15 cellular contexts compared by ENCODE assay signal in genomic region chr5:17069995-17070405, GRCh38.
DNase-seq lines count a peak whose midpoint lies in the region; ATAC-seq and TF ChIP-seq lines count a peak whose summit lies in the region.
"Had no signal": no experiment of that assay in that cellular context is flagged by ENCODE, and none has a peak within 500 bp of the region (broad histone marks: within the 10 kb centered on the region; RNA-seq: fewer than 3 reads in every experiment).

No MANE protein-coding gene starts in this region.

- H3K9me3 ChIP-seq in breast epithelium (no peaks in the 10 kb centered on the region), transverse colon (no peaks in the 10 kb centered on the region), uterus (no peaks in the 10 kb centered on the region)
- H3K9me3 ChIP-seq: gastroesophageal sphincter, neutrophil had no signal

- H3K27ac Mint-ChIP-seq in MCF 10A (ENCODE audit: low read depth, unreplicated experiment) = no peak overlapping the region
- H3K27ac Mint-ChIP-seq: H9 had no signal

- H3K4me3 Mint-ChIP-seq in MCF 10A (ENCODE audit: unreplicated experiment) = no peak overlapping the region
- H3K4me3 Mint-ChIP-seq: H9 had no signal

- in situ Hi-C loops in transverse colon (cut with MboI; ENCODE audit: low pct_ligation_motif_present in 1 of 4, low pct_unique_long_range_greater_than_20kb in 1 of 4, low sequenced_read_pairs in 3 of 4) = no loop called here

- intact Hi-C loops in MCF 10A (cut with micrococcal nuclease) (no loop called here), breast epithelium (cut with DNase I; ENCODE audit: low total_unique reads) (no loop called here), transverse colon (cut with DNase I; ENCODE audit: low total_unique reads) (no loop called here), uterus (cut with DNase I; ENCODE audit: low total_unique reads) (no loop called here)

- H3K27me3 ChIP-seq in breast epithelium (no peaks in the 10 kb centered on the region), foreskin keratinocyte (no peaks in the 10 kb centered on the region), transverse colon (no peaks in the 10 kb centered on the region), uterus (no peaks in the 10 kb centered on the region)
- H3K27me3 ChIP-seq: neutrophil had no signal

- no peaks in the 10 kb centered on the region for H3K9me3 Mint-ChIP-seq in MCF 10A (ENCODE audit: unreplicated experiment)
- H3K9me3 Mint-ChIP-seq: H9 had no signal

- CTCF ChIA-PET in MCF 10A (lab: Yijun Ruan, JAX) = interaction anchor here (1.2 kb wide), 1 partner anchor 63 kb away, joined by 4 read pairs; no protein-coding TSS in a partner anchor

- no peaks in the 10 kb centered on the region for H3K36me3 Mint-ChIP-seq in MCF 10A (ENCODE audit: insufficient read depth, unreplicated experiment)

- H3K27ac ChIP-seq in breast epithelium (no peak overlapping the region), foreskin keratinocyte (no peak overlapping the region), transverse colon (peak overlapping the region in 3 of 4 donors; percentile 22 to 31 (median 22)), uterus (no peak overlapping the region)
- H3K27ac ChIP-seq: gastroesophageal sphincter, neutrophil had no signal

- H3K36me3 ChIP-seq in breast epithelium = no peaks in the 10 kb centered on the region
- H3K36me3 ChIP-seq in transverse colon = no peaks in the 10 kb centered on the region
- H3K36me3 ChIP-seq in uterus = no peaks in the 10 kb centered on the region
- H3K36me3 ChIP-seq: gastroesophageal sphincter, neutrophil had no signal

- ATAC-seq in foreskin keratinocyte = peak; percentile 92
- ATAC-seq: gastroesophageal sphincter, Panc1 had no signal

- BruUV-seq in MCF 10A (replicated peaks; lab: Mats Ljungman, UMichigan) = no TSS peak

- no peaks in the 10 kb centered on the region for H3K27me3 Mint-ChIP-seq in MCF 10A (ENCODE audit: insufficient read depth, unreplicated experiment)

- POLR2A ChIA-PET in MCF 10A (lab: Yijun Ruan, JAX) = interaction anchor here (0.5 kb wide), 1 partner anchor 14 kb away, joined by 3 read pairs; no protein-coding TSS in a partner anchor

- TF ChIP-seq EP300 in transverse colon (IDR thresholded peaks at IDR 0.05; ENCODE audit: low read depth) = no peak

- TF ChIP-seq POLR2A in breast epithelium (IDR thresholded peaks at IDR 0.05) (no peak), transverse colon (IDR thresholded peaks at IDR 0.05) (no peak), uterus (IDR thresholded peaks at IDR 0.05) (no peak)

- H3K4me3 ChIP-seq in breast epithelium = no peak overlapping the region
- no peak overlapping the region for H3K4me3 ChIP-seq in transverse colon
- H3K4me3 ChIP-seq in uterus = no peak overlapping the region
- H3K4me3 ChIP-seq: gastroesophageal sphincter had no signal

- peaks cover 16% of the 10 kb centered on the region for H3K4me1 Mint-ChIP-seq in MCF 10A (ENCODE audit: insufficient read depth, unreplicated experiment)

- TF ChIP-seq CTCF in MCF 10A (IDR thresholded peaks at IDR 0.05; ENCODE audit: unreplicated experiment) (no peak), breast epithelium (IDR thresholded peaks at IDR 0.05) (no peak), foreskin keratinocyte (conservative IDR thresholded peaks at IDR 0.05) (no peak), transverse colon (IDR thresholded peaks at IDR 0.05) (no peak), uterus (IDR thresholded peaks at IDR 0.05) (no peak)

- DNase-seq in MCF 10A (ENCODE audit: unreplicated experiment) (peak; percentile 77), breast epithelium (ENCODE audit: low spot score in 2 of 2) (no peak), RPMI7951 (ENCODE audit: low read depth) (peak; percentile 27), foreskin keratinocyte (peak; percentile 37 to 71), transverse colon (peak; percentile 74), cerebellar cortex (ENCODE audit: low spot score) (no peak), uterus (no peak), NCI-H2029 (lab: John Stamatoyannopoulos, UW) (no peak)
- DNase-seq: amniotic stem cell, DMS79, H9, NCI-H1436 treated with DMSO at 0.1 percent for 48 hours had no signal

- 38% methylated on average over 10 of the region's 10 CpGs; no CpG with 5 or more reads in 1 of the 2 donors for WGBS in transverse colon (ENCODE audit: low coverage in 1 of 2), 2 donors

- H3K4me1 ChIP-seq in breast epithelium = no peaks in the 10 kb centered on the region
- peaks cover 15% of the 10 kb centered on the region for H3K4me1 ChIP-seq in foreskin keratinocyte
- H3K4me1 ChIP-seq in transverse colon = peaks cover 0 to 10% (median 0%) of the 10 kb centered on the region in 4 donors
- no peaks in the 10 kb centered on the region for H3K4me1 ChIP-seq in uterus
- H3K4me1 ChIP-seq: gastroesophageal sphincter had no signal

Comparison
In these comparisons a context has a peak if more than half of its experiments do, and no peak if none do; other contexts are left out.
1. DNase-seq: peak in MCF 10A (single experiment), RPMI7951 (single experiment), foreskin keratinocyte (2 of 2) and transverse colon (single experiment); none in breast epithelium (0 of 2), cerebellar cortex (single experiment), uterus (0 of 2) and NCI-H2029 (single experiment).
2. H3K27ac ChIP-seq: peak in transverse colon (3 of 4); none in breast epithelium (0 of 2), foreskin keratinocyte (single experiment) and uterus (0 of 2).